ENCODE assay signal across 28 cellular contexts in the genomic region with DNA sequence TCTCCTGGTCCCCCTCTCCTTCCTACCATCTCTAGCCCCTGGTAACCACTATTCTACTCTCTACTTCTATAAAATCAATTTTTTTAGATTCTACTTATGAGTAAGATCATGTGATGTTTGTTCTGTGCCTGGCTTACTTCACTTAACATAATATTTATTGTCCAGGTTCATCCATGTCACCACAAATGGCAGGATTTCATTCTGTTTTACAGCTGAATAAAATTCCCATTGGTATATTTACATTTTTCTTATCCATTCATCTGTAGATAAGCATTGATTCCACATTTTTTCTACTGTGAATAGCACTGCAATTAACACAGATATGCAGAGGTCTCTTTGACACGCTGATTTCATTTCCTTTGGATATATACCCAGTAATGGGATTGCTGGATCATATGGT. TPM values are rescaled to one million over a fixed set of nuclear protein-coding genes. Genes with fewer than 3 reads are reported as not detected.
DNase-seq lines count a peak whose midpoint lies in the region; TF ChIP-seq lines count a peak whose summit lies in the region.
"Had no signal": no experiment of that assay in that cellular context is flagged by ENCODE, and none has a peak within 500 bp of the region (broad histone marks: within the 10 kb centered on the region; RNA-seq: fewer than 3 reads in every experiment).

No MANE protein-coding gene starts in this region.

- H3K9me3 Mint-ChIP-seq in dendritic cell treated with granulocyte-macrophage colony-stimulating factor and Interleukin-4, amounts not matched to agents 40 ng/mL and 50 ng/mL, for 4 days, result no peaks in the 10 kb centered on the region
- no peaks in the 10 kb centered on the region for H3K9me3 Mint-ChIP-seq in mesothelial cell of epicardium
- H3K9me3 Mint-ChIP-seq: H9 had no signal

- H3K4me3 ChIP-seq in A673 (ENCODE audit: low read depth, low read length, poor library complexity, severe bottlenecking), result no peak overlapping the region
- H3K4me3 ChIP-seq in LNCaP clone FGC (ENCODE audit: low read depth, low read length), result no peak overlapping the region
- H3K4me3 ChIP-seq in spleen, result no peak overlapping the region
- H3K4me3 ChIP-seq: BLaER1 treated with 17β-estradiol and CSF1 and Interleukin-3, amounts not matched to agents 10 nM and 100 nM; GM23248; Peyer's patch; SK-N-MC had no signal

- H3K4me1 ChIP-seq in A673 (ENCODE audit: insufficient read depth, low read length, poor library complexity, severe bottlenecking) (peaks cover 22% of the 10 kb centered on the region), spleen (peaks cover 0 to 4% (median 0%) of the 10 kb centered on the region in 6 donors)
- H3K4me1 ChIP-seq: Peyer's patch had no signal

- H3K27me3 ChIP-seq in A673 (replicated peaks; ENCODE audit: insufficient read depth, low read depth, low read length, poor library complexity) (no peaks in the 10 kb centered on the region), spleen (replicated peaks in 1 of 7) (no peaks in the 10 kb centered on the region)
- H3K27me3 ChIP-seq: BLaER1 treated with 17β-estradiol and CSF1 and Interleukin-3, amounts not matched to agents 10 nM and 100 nM; Peyer's patch had no signal

- CTCF ChIA-PET in A673 (lab: Charles Lee), result no interaction called here
- CTCF ChIA-PET in GM10248 (lab: Yijun Ruan, JAX), result interaction anchor here (0.6 to 1.8 kb wide), 3 partner anchors 14 to 158 kb away, joined by 3 to 4 read pairs (median 3); no protein-coding TSS in a partner anchor

- H3K36me3 ChIP-seq in A673 (ENCODE audit: insufficient read depth, low read length, poor library complexity, severe bottlenecking), result no peaks in the 10 kb centered on the region
- peaks cover 0 to 19% (median 0%) of the 10 kb centered on the region in 6 donors for H3K36me3 ChIP-seq in spleen
- H3K36me3 ChIP-seq: Peyer's patch had no signal

- H3K27me3 Mint-ChIP-seq in dendritic cell treated with granulocyte-macrophage colony-stimulating factor and Interleukin-4, amounts not matched to agents 40 ng/mL and 50 ng/mL, for 4 days, result no peaks in the 10 kb centered on the region
- no peaks in the 10 kb centered on the region for H3K27me3 Mint-ChIP-seq in mesothelial cell of epicardium (ENCODE audit: low read depth)
- H3K27me3 Mint-ChIP-seq: CD4-positive, alpha-beta memory T cell had no signal

- H3K4me3 Mint-ChIP-seq in dendritic cell treated with granulocyte-macrophage colony-stimulating factor and Interleukin-4, amounts not matched to agents 40 ng/mL and 50 ng/mL, for 4 days, result no peak overlapping the region
- no peak overlapping the region for H3K4me3 Mint-ChIP-seq in mesothelial cell of epicardium
- H3K4me3 Mint-ChIP-seq: CD4-positive, alpha-beta memory T cell; H9 had no signal

- intact Hi-C loops in A673 (cut with micrococcal nuclease; ENCODE audit: unreplicated experiment), result no loop called here
- intact Hi-C loops in dendritic cell treated with granulocyte-macrophage colony-stimulating factor and Interleukin-4, amounts not matched to agents 40 ng/mL and 50 ng/mL, for 4 days (cut with micrococcal nuclease), result no loop called here
- intact Hi-C loops in cardiac septum (cut with DNase I), result no loop called here
- intact Hi-C loops in spleen (cut with DNase I; ENCODE audit: low total_unique reads), result no loop called here

- TF ChIP-seq POLR2A in spleen (IDR thresholded peaks at IDR 0.05), result no peak

- DNase-seq in A673 (ENCODE audit: low spot score) (no peak), LNCaP clone FGC (ENCODE audit: low read depth) (peak; percentile 84), mesothelial cell of epicardium (ENCODE audit: low spot score in 2 of 2, unreplicated experiment in 2 of 2) (no peak), cardiac septum (ENCODE audit: low spot score) (no peak), spleen (no peak), GM10248 (ENCODE audit: extremely low spot score) (no peak)
- DNase-seq in activated naive CD4-positive, alpha-beta T cell treated with Interleukin-2 at 50 U/mL for 16 hours, result no peak
- DNase-seq: AML-193; CD4-positive, alpha-beta memory T cell; DMS 273 treated with DMSO at 0.1 percent for 48 hours; DMS79 treated with DMSO at 0.1 percent for 48 hours; GF-D8; GM23248; H9; KG1; NCI-H1048; NCI-H1417; NCI-H1694; NCI-H2081; NCI-H2227 treated with DMSO at 0.1 percent for 48 hours; NCI-H526 treated with DMSO at 0.1 percent for 48 hours; Peyer's patch; SIG-M5 had no signal

- no TSS peak for BruUV-seq in A673 (replicated peaks; lab: Mats Ljungman, UMichigan)

- TF ChIP-seq CTCF in A673 (conservative IDR thresholded peaks at IDR 0.05; ENCODE audit: low read depth, low read length), result no peak
- no peak for TF ChIP-seq CTCF in LNCaP clone FGC (IDR thresholded peaks at IDR 0.05; ENCODE audit: control insufficient read depth, extremely low read depth, insufficient read depth)
- TF ChIP-seq CTCF in mesothelial cell of epicardium (IDR thresholded peaks at IDR 0.05; ENCODE audit: unreplicated experiment), result no peak
- TF ChIP-seq CTCF in spleen (IDR thresholded peaks at IDR 0.05 in 8 of 11, conservative IDR thresholded peaks at IDR 0.05 in 3 of 11), result no peak
- TF ChIP-seq CTCF in GM10248 (IDR thresholded peaks at IDR 0.05; ENCODE audit: control extremely low read depth, extremely low read depth, low read depth, missing control alignments), result no peak

- H3K4me1 Mint-ChIP-seq in dendritic cell treated with granulocyte-macrophage colony-stimulating factor and Interleukin-4, amounts not matched to agents 40 ng/mL and 50 ng/mL, for 4 days (ENCODE audit: low read depth), result peaks cover 13% of the 10 kb centered on the region
- H3K4me1 Mint-ChIP-seq in mesothelial cell of epicardium, result peaks cover 12% of the 10 kb centered on the region
- H3K4me1 Mint-ChIP-seq: H9 had no signal

- POLR2A ChIA-PET in A673 (lab: Charles Lee; ENCODE audit: low non-redundant PET), result no interaction called here
- POLR2A ChIA-PET in GM10248 (lab: Yijun Ruan, JAX), result no interaction called here

- H3K9me3 ChIP-seq in A673 (ENCODE audit: low read depth, low read length, poor library complexity, severe bottlenecking), result no peaks in the 10 kb centered on the region
- H3K9me3 ChIP-seq in spleen, result no peaks in the 10 kb centered on the region
- H3K9me3 ChIP-seq: BLaER1 treated with 17β-estradiol and CSF1 and Interleukin-3, amounts not matched to agents 10 nM and 100 nM; Peyer's patch had no signal

- WGBS in spleen, 5 donors, result 48 to 100% (median 97%) methylated on average over 1 of the region's 1 CpG

- H3K27ac Mint-ChIP-seq in dendritic cell treated with granulocyte-macrophage colony-stimulating factor and Interleukin-4, amounts not matched to agents 40 ng/mL and 50 ng/mL, for 4 days, result peak overlapping the region; percentile 47
- peak overlapping the region; percentile 80 for H3K27ac Mint-ChIP-seq in mesothelial cell of epicardium

- H3K27ac ChIP-seq in A673 (ENCODE audit: low read depth, low read length, poor library complexity, severe bottlenecking), result peak overlapping the region; percentile 1
- H3K27ac ChIP-seq in spleen, result no peak overlapping the region
- H3K27ac ChIP-seq: BLaER1 treated with 17β-estradiol and CSF1 and Interleukin-3, amounts not matched to agents 10 nM and 100 nM; GM23248; Peyer's patch; SK-N-MC had no signal

- H3K36me3 Mint-ChIP-seq in dendritic cell treated with granulocyte-macrophage colony-stimulating factor and Interleukin-4, amounts not matched to agents 40 ng/mL and 50 ng/mL, for 4 days (ENCODE audit: low read depth), result peaks cover 15% of the 10 kb centered on the region
- peaks cover 14% of the 10 kb centered on the region for H3K36me3 Mint-ChIP-seq in mesothelial cell of epicardium

RNA-seq across cellular contexts. Expression of a gene that starts 15.9 kb away (rescaled TPM):
- 42.7 and 51.6 TPM in 2 replicates for total RNA-seq in A673 (2021)
- total RNA-seq in mesothelial cell of epicardium, result 30.1 to 31.1 TPM (median 30.6 TPM) in 3 replicates
- 4.5 TPM for total RNA-seq in cardiac septum
- 10 to 100 TPM; 11.4 to 16.1 (median 14.0) TPM for total RNA-seq in spleen
- polyA plus RNA-seq in spleen, result 10 to 100 TPM; 12.3 to 15.1 (median 13.1) TPM

RNA-seq across cellular contexts. Expression of a gene that starts 53.1 kb away (rescaled TPM):
- total RNA-seq in A673 (2021) (337 and 365 TPM in 2 replicates), mesothelial cell of epicardium (327 to 365 TPM (median 344 TPM) in 3 replicates), cardiac septum (187 TPM), spleen (100 to 1,000 TPM in 6 of 7 donors, 10 to 100 TPM in 1; 98.3 to 162 (median 122) TPM)
- polyA plus RNA-seq in spleen, result 10 to 100 TPM; 56.2 to 86.9 (median 77.1) TPM

RNA-seq across cellular contexts. Expression of a gene that starts 53.7 kb away (rescaled TPM):
- total RNA-seq in A673 (2021), result 30.3 and 31.3 TPM in 2 replicates
- total RNA-seq in mesothelial cell of epicardium, result 21.2 to 24.8 TPM (median 22.6 TPM) in 3 replicates
- total RNA-seq in cardiac septum, result 22.0 TPM
- 10 to 100 TPM; 12.2 to 22.7 (median 14.6) TPM for total RNA-seq in spleen
- 1 to 10 TPM; 3.2 to 4.1 (median 3.6) TPM for polyA plus RNA-seq in spleen

RNA-seq across cellular contexts. Expression of a gene that starts 58.6 kb away (rescaled TPM):
- not detected in 2 replicates for total RNA-seq in A673 (2021)
- total RNA-seq in mesothelial cell of epicardium, result not detected in 3 replicates
- not detected for total RNA-seq in cardiac septum
- total RNA-seq in spleen, result not detected
- not detected for polyA plus RNA-seq in spleen
- total RNA-seq: CD4-positive, alpha-beta memory T cell; GM23248; H9; NCI-H460; OCI-LY7 had no signal
- polyA plus RNA-seq: CD4-positive, alpha-beta memory T cell had no signal
